ENCODE assay signal across 10 cellular contexts in the genomic region with DNA sequence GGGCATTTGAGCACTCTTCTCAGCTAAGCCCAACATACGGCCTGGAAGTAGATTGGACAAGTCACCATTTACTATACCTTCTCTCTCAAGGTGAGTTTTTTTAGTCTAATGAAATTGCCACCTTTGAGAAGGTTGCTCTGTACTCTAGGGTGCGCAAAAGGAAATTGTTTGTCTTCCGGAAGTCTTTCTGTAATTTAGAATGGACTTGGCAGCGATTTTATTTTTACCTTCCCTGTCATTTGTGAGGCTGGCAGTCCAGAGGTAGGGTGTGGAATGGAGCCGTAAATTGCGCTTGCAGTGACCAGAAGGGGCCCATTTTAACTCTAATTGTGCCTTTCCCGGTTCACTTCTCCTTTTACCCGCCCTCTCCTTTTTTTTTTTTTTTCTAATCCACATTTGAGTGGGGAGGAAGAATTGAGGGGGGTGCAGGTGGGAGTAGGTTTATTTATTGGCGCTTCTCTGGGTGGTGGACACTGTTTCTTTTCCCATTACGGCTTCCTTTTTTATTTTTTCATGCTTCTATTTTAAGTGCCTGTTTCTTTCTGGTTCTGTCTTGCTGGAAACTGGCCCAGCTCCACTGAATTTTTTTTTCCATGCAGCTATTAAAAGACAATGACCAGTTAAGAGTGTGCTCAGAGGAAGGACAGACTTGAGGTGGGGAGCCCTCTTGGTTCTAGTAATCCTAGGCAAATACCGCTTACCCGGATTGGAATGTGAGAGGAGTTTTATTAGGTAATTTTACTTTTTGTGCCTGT.
DNase-seq lines count a peak whose midpoint lies in the region; ATAC-seq and TF ChIP-seq lines count a peak whose summit lies in the region.
"Had no signal": no experiment of that assay in that cellular context is flagged by ENCODE, and none has a peak within 500 bp of the region (broad histone marks: within the 10 kb centered on the region; RNA-seq: fewer than 3 reads in every experiment).

No MANE protein-coding gene starts in this region.

- no peaks in the 10 kb centered on the region for H3K9me3 Mint-ChIP-seq in chondrocyte (ENCODE audit: low read depth)
- H3K9me3 Mint-ChIP-seq in activated naive CD8-positive, alpha-beta T cell treated with anti-CD3 and anti-CD28 coated beads for 36 hours, result no peaks in the 10 kb centered on the region
- H3K9me3 Mint-ChIP-seq in T-helper 2 cell treated with Interferon-gamma antibody and Interleukin-4, amounts not matched to agents 5 μg/mL and 100 μg/mL, for 36 hours, result no peaks in the 10 kb centered on the region
- H3K9me3 Mint-ChIP-seq: activated T-cell treated with anti-CD3 and anti-CD28 coated beads, Interleukin-2, amount 50 U/mL, for 72 hours had no signal

- peak overlapping the region; percentile 34 for H3K4me3 ChIP-seq in thoracic aorta

- H3K4me1 ChIP-seq in thoracic aorta (ENCODE audit: control insufficient read depth in 1 of 2, low read depth in 2 of 2), result peaks cover 27 to 49% of the 10 kb centered on the region in 2 donors

- H3K27me3 Mint-ChIP-seq in chondrocyte (ENCODE audit: low read depth), result no peaks in the 10 kb centered on the region
- H3K27me3 Mint-ChIP-seq in activated naive CD8-positive, alpha-beta T cell treated with anti-CD3 and anti-CD28 coated beads for 36 hours, result no peaks in the 10 kb centered on the region
- H3K27me3 Mint-ChIP-seq in T-helper 2 cell treated with Interferon-gamma antibody and Interleukin-4, amounts not matched to agents 5 μg/mL and 100 μg/mL, for 36 hours (ENCODE audit: low read depth), result no peaks in the 10 kb centered on the region

- peaks cover 43% of the 10 kb centered on the region for H3K4me1 Mint-ChIP-seq in chondrocyte (ENCODE audit: low read depth)
- no peaks in the 10 kb centered on the region for H3K4me1 Mint-ChIP-seq in activated naive CD8-positive, alpha-beta T cell treated with anti-CD3 and anti-CD28 coated beads for 36 hours
- no peaks in the 10 kb centered on the region for H3K4me1 Mint-ChIP-seq in T-helper 2 cell treated with Interferon-gamma antibody and Interleukin-4, amounts not matched to agents 5 μg/mL and 100 μg/mL, for 36 hours (ENCODE audit: low read depth)

- ATAC-seq in thoracic aorta (ENCODE audit: insufficient number of reproducible peaks, low FRiP score, low read depth) (peak; percentile 85), omental fat pad (ENCODE audit: low FRiP score) (no peak)
- ATAC-seq: activated T-cell treated with anti-CD3 and anti-CD28 coated beads, Interleukin-2, amount 50 U/mL, for 72 hours had no signal

- H3K27ac Mint-ChIP-seq in chondrocyte (ENCODE audit: unreplicated experiment), result peak overlapping the region; percentile 90
- H3K27ac Mint-ChIP-seq in activated naive CD8-positive, alpha-beta T cell treated with anti-CD3 and anti-CD28 coated beads for 36 hours, result no peak overlapping the region
- H3K27ac Mint-ChIP-seq in T-helper 2 cell treated with Interferon-gamma antibody and Interleukin-4, amounts not matched to agents 5 μg/mL and 100 μg/mL, for 36 hours, result no peak overlapping the region
- H3K27ac Mint-ChIP-seq: activated T-cell treated with anti-CD3 and anti-CD28 coated beads, Interleukin-2, amount 50 U/mL, for 72 hours had no signal

- no peaks in the 10 kb centered on the region for H3K27me3 ChIP-seq in thoracic aorta (replicated peaks; ENCODE audit: insufficient read depth)

- DNase-seq in NCI-H1092 treated with DMSO at 0.1 percent for 48 hours (lab: John Stamatoyannopoulos, UW) (peak; percentile 36), chondrocyte (ENCODE audit: low spot score) (no peak), lung microvascular endothelial cell (ENCODE audit: low read depth in 2 of 2) (peak; percentile 33 to 78), thoracic aorta (ENCODE audit: low spot score) (peak; percentile 50), omental fat pad (ENCODE audit: low spot score) (no peak)
- DNase-seq in activated naive CD8-positive, alpha-beta T cell treated with anti-CD3 and anti-CD28 coated beads for 36 hours, result no peak
- DNase-seq in T-helper 2 cell treated with Interferon-gamma antibody and Interleukin-4, amounts not matched to agents 5 μg/mL and 100 μg/mL, for 36 hours (ENCODE audit: low spot score), result no peak
- DNase-seq in activated naive CD4-positive, alpha-beta T cell treated with Interleukin-2 at 50 U/mL for 16 hours, result no peak
- DNase-seq: activated T-cell treated with anti-CD3 and anti-CD28 coated beads, Interleukin-2, amount 50 U/mL, for 72 hours; NK-92 treated with Interleukin-12 subunit alpha and Interleukin-12 subunit beta, amount 100 ng/mL, for 24 hours had no signal

- H3K36me3 Mint-ChIP-seq in chondrocyte (ENCODE audit: low read depth), result no peaks in the 10 kb centered on the region
- peaks cover 2% of the 10 kb centered on the region for H3K36me3 Mint-ChIP-seq in activated naive CD8-positive, alpha-beta T cell treated with anti-CD3 and anti-CD28 coated beads for 36 hours
- peaks cover 3% of the 10 kb centered on the region for H3K36me3 Mint-ChIP-seq in T-helper 2 cell treated with Interferon-gamma antibody and Interleukin-4, amounts not matched to agents 5 μg/mL and 100 μg/mL, for 36 hours (ENCODE audit: low read depth)

- TF ChIP-seq CTCF in chondrocyte (IDR thresholded peaks at IDR 0.05) (no peak), thoracic aorta (IDR thresholded peaks at IDR 0.05) (no peak), omental fat pad (IDR thresholded peaks at IDR 0.05) (no peak)

- peak overlapping the region; percentile 88 to 90 for H3K27ac ChIP-seq in thoracic aorta

- H3K4me3 Mint-ChIP-seq in chondrocyte (ENCODE audit: unreplicated experiment), result peak overlapping the region; percentile 3
- H3K4me3 Mint-ChIP-seq in activated naive CD8-positive, alpha-beta T cell treated with anti-CD3 and anti-CD28 coated beads for 36 hours, result no peak overlapping the region
- no peak overlapping the region for H3K4me3 Mint-ChIP-seq in T-helper 2 cell treated with Interferon-gamma antibody and Interleukin-4, amounts not matched to agents 5 μg/mL and 100 μg/mL, for 36 hours
- H3K4me3 Mint-ChIP-seq: activated T-cell treated with anti-CD3 and anti-CD28 coated beads, Interleukin-2, amount 50 U/mL, for 72 hours had no signal

- H3K36me3 ChIP-seq in thoracic aorta, result no peaks in the 10 kb centered on the region

- H3K9me3 ChIP-seq in thoracic aorta, result no peaks in the 10 kb centered on the region

Comparison
In these comparisons a context has a peak if more than half of its experiments do, and no peak if none do; other contexts are left out.
1. DNase-seq: peak in NCI-H1092 treated with DMSO at 0.1 percent for 48 hours (single experiment), lung microvascular endothelial cell (2 of 2) and thoracic aorta (single experiment); none in chondrocyte (single experiment), activated naive CD8-positive, alpha-beta T cell treated with anti-CD3 and anti-CD28 coated beads for 36 hours (single experiment), omental fat pad (single experiment), T-helper 2 cell treated with Interferon-gamma antibody and Interleukin-4, amounts not matched to agents 5 μg/mL and 100 μg/mL, for 36 hours (single experiment) and activated naive CD4-positive, alpha-beta T cell treated with Interleukin-2 at 50 U/mL for 16 hours (single experiment).